8 cellular contexts compared by ENCODE assay signal in the genomic region with DNA sequence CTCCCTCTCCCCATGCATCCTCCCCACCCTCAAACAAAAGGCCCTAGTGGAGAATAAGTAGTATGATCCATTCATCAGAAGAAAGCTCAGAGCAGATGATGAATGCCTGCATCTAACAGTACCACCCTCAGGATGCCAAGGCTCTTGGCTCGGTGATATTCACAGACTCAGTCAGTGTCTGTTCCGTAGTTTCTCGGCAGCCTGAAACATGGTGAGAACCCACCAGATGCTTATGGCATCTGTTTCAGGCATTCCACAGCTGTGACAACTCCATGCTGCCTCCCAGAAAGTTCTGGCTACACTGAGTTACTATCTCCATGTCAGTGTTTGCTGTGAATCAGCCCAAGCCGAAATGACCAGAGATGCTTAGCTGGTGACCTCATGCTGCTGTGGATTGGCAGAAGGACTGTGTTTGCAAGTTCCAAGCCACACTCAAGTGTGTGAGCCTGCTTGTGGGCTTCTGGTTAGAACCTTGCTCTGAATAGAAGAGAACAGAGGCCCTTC.
DNase-seq lines count a peak whose midpoint lies in the region.

No MANE protein-coding gene starts in this region.

- no peak overlapping the region for H3K4me3 Mint-ChIP-seq in activated CD4-positive, alpha-beta memory T cell treated with anti-CD3 and anti-CD28 coated beads for 36 hours

- H3K27me3 Mint-ChIP-seq in activated CD4-positive, alpha-beta memory T cell treated with anti-CD3 and anti-CD28 coated beads for 36 hours = no peaks in the 10 kb centered on the region

- CTCF ChIA-PET in activated CD4-positive, alpha-beta memory T cell treated with anti-CD3 and anti-CD28 coated beads for 36 hours (lab: Charles Lee) = interaction anchor here (1.6 kb wide), 1 partner anchor 85 kb away, joined by 4 read pairs; no protein-coding TSS in a partner anchor

- POLR2A ChIA-PET in activated CD4-positive, alpha-beta memory T cell treated with anti-CD3 and anti-CD28 coated beads for 36 hours (lab: Charles Lee) = no interaction called here

- intact Hi-C loops in activated CD4-positive, alpha-beta memory T cell treated with anti-CD3 and anti-CD28 coated beads for 36 hours (cut with micrococcal nuclease) = no loop called here

- H3K36me3 Mint-ChIP-seq in activated CD4-positive, alpha-beta memory T cell treated with anti-CD3 and anti-CD28 coated beads for 36 hours = no peaks in the 10 kb centered on the region

- DNase-seq in Ammon's horn (ENCODE audit: low spot score) (peak; percentile 70), T1000 (lab: John Stamatoyannopoulos, UW) (peak; percentile 72), globus pallidus (ENCODE audit: low spot score) (peak; percentile 77), non-pigmented ciliary epithelial cell (ENCODE audit: low read depth) (peak; percentile 100), NCI-H146 (lab: John Stamatoyannopoulos, UW) (no peak), NCI-H187 (lab: John Stamatoyannopoulos, UW) (no peak)
- no peak for DNase-seq in activated CD4-positive, alpha-beta memory T cell treated with anti-CD3 and anti-CD28 coated beads for 36 hours
- DNase-seq in activated naive CD4-positive, alpha-beta T cell treated with anti-CD3 and anti-CD28 coated beads, Interleukin-2, amount 50 U/mL, for 16 hours = no peak

- no peak overlapping the region for H3K27ac Mint-ChIP-seq in activated CD4-positive, alpha-beta memory T cell treated with anti-CD3 and anti-CD28 coated beads for 36 hours

- peaks cover 11% of the 10 kb centered on the region for H3K4me1 Mint-ChIP-seq in activated CD4-positive, alpha-beta memory T cell treated with anti-CD3 and anti-CD28 coated beads for 36 hours (ENCODE audit: low read depth)

- no peaks in the 10 kb centered on the region for H3K9me3 Mint-ChIP-seq in activated CD4-positive, alpha-beta memory T cell treated with anti-CD3 and anti-CD28 coated beads for 36 hours

Comparison
In these comparisons a context has a peak if more than half of its experiments do, and no peak if none do; other contexts are left out.
1. DNase-seq: peak in Ammon's horn (single experiment), T1000 (single experiment), globus pallidus (single experiment) and non-pigmented ciliary epithelial cell (single experiment); none in activated CD4-positive, alpha-beta memory T cell treated with anti-CD3 and anti-CD28 coated beads for 36 hours (single experiment), NCI-H146 (single experiment), NCI-H187 (0 of 2) and activated naive CD4-positive, alpha-beta T cell treated with anti-CD3 and anti-CD28 coated beads, Interleukin-2, amount 50 U/mL, for 16 hours (single experiment).